Comparison of ENCODE assay signal across 7 cellular contexts in the genomic region with DNA sequence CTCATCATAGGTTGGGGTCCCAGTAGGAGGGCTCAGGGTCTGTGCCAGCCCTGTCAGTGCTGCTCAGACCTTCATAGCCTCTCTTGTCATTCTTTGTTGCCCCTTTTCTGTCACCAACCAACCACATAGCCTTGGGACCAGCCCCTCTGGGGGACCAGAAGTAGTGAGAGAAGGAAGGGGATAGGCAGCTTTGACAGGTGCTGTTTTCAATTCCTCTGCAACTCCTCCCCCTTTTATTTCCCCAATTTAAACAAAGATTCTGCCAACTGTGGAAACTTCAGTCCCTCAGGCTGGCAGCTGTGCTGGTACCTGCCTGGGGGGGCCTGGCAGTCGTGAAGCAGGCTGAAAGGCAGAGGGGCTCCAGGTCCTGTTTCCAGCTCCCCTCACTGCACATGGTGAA. TPM values are rescaled to one million over a fixed set of nuclear protein-coding genes. Genes with fewer than 3 reads are reported as not detected.
A peak's percentile ranks its signal among the peaks of the same experiment; 100 is the strongest.
DNase-seq lines count a peak whose midpoint lies in the region; ATAC-seq and TF ChIP-seq lines count a peak whose summit lies in the region.
"Not testable (repeated sequence)": the region's sequence is repeated elsewhere in the genome, so short reads cannot be mapped to it uniquely, and the experiment has no call there.

No MANE protein-coding gene starts in this region.

- H3F3A ChIP-seq in neural progenitor cell (ENCODE audit: low read depth) = peaks cover 12% of the 10 kb centered on the region

- POLR2A ChIA-PET in activated B cell treated with CpG ODN at 0.5 μM for 24 hours (lab: Charles Lee) = not testable (repeated sequence)

- H3K27ac Mint-ChIP-seq in activated B cell treated with CpG ODN at 0.5 μM for 24 hours, neural progenitor cell: not testable (repeated sequence)
- peak overlapping the region; percentile 93 for H3K27ac Mint-ChIP-seq in endodermal cell

- not testable (repeated sequence) for H3K4me3 ChIP-seq in OCI-LY3 (ENCODE audit: low read length); endodermal cell (ENCODE audit: low read length); left ventricle myocardium inferior; mucosa of descending colon; neural progenitor cell; osteoblast (ENCODE audit: insufficient read depth, low read length)

- not testable (repeated sequence) for H3K4me3 Mint-ChIP-seq in activated B cell treated with CpG ODN at 0.5 μM for 24 hours, endodermal cell, neural progenitor cell

- not testable (repeated sequence) for H3K4me1 Mint-ChIP-seq in activated B cell treated with CpG ODN at 0.5 μM for 24 hours, endodermal cell
- H3K4me1 Mint-ChIP-seq in neural progenitor cell = peaks cover 13% of the 10 kb centered on the region

- not testable (repeated sequence) for H4K20me1 ChIP-seq in OCI-LY3 (ENCODE audit: insufficient read depth, low read length); neural progenitor cell (ENCODE audit: low read depth); osteoblast (ENCODE audit: insufficient read depth, low read length)

- not testable (repeated sequence) for H3K9me3 ChIP-seq in OCI-LY3 (ENCODE audit: insufficient read depth, low read length); endodermal cell (ENCODE audit: control insufficient read depth, low read length); left ventricle myocardium inferior (replicated peaks); mucosa of descending colon; neural progenitor cell (ENCODE audit: low read depth); osteoblast (ENCODE audit: low read depth, low read length)

- not testable (repeated sequence) for H3K36me3 ChIP-seq in OCI-LY3 (replicated peaks; ENCODE audit: low read depth, low read length); endodermal cell (ENCODE audit: control insufficient read depth, insufficient read depth, low read length); left ventricle myocardium inferior; mucosa of descending colon (ENCODE audit: low read depth); neural progenitor cell; osteoblast (ENCODE audit: insufficient read depth, low read length)

- not testable (repeated sequence) for DNase-seq in activated B cell treated with CpG ODN at 0.5 μM for 24 hours; endodermal cell; left ventricle myocardium inferior; mucosa of descending colon; neural progenitor cell (ENCODE audit: low spot score)
- DNase-seq in osteoblast (ENCODE audit: insufficient read length, low spot score, missing footprints) = peak; percentile 41

- H3K27me3 Mint-ChIP-seq in activated B cell treated with CpG ODN at 0.5 μM for 24 hours; endodermal cell (ENCODE audit: insufficient read depth); neural progenitor cell (ENCODE audit: insufficient read depth, low read depth): not testable (repeated sequence)

- peak; percentile 42 for ATAC-seq in activated B cell treated with CpG ODN at 0.5 μM for 24 hours (ENCODE audit: low read depth)
- peak; percentile 62 for ATAC-seq in mucosa of descending colon

- H3K27me3 ChIP-seq in OCI-LY3 (ENCODE audit: low read depth, low read length); endodermal cell (ENCODE audit: control insufficient read depth, insufficient read depth, low read length, poor library complexity, severe bottlenecking); left ventricle myocardium inferior (ENCODE audit: low read depth); neural progenitor cell; osteoblast (ENCODE audit: insufficient read depth, low read length): not testable (repeated sequence)

- H3K4me2 ChIP-seq in OCI-LY3 (ENCODE audit: low read length) = peak overlapping the region; percentile 52
- H3K4me2 ChIP-seq in neural progenitor cell = peak overlapping the region; percentile 58
- not testable (repeated sequence) for H3K4me2 ChIP-seq in osteoblast (ENCODE audit: insufficient read depth, low read length)

- CTCF ChIA-PET in activated B cell treated with CpG ODN at 0.5 μM for 24 hours (lab: Charles Lee) = not testable (repeated sequence)

- peaks cover 16% of the 10 kb centered on the region for H3K4me1 ChIP-seq in OCI-LY3 (ENCODE audit: low read length)
- not testable (repeated sequence) for H3K4me1 ChIP-seq in endodermal cell (ENCODE audit: control insufficient read depth, insufficient read depth, low read length); left ventricle myocardium inferior; mucosa of descending colon (ENCODE audit: low read depth); neural progenitor cell; osteoblast (ENCODE audit: insufficient read depth, low read length)

- TF ChIP-seq CTCF in OCI-LY3 (IDR thresholded peaks at IDR 0.05; ENCODE audit: low read depth, low read length); activated B cell treated with CpG ODN at 0.5 μM for 24 hours (IDR thresholded peaks at IDR 0.05); endodermal cell (conservative IDR thresholded peaks at IDR 0.05); left ventricle myocardium inferior (IDR thresholded peaks at IDR 0.05; ENCODE audit: borderline replicate concordance); mucosa of descending colon (IDR thresholded peaks at IDR 0.05); neural progenitor cell (IDR thresholded peaks at IDR 0.05); osteoblast (IDR thresholded peaks at IDR 0.05; ENCODE audit: extremely low read depth, low read depth, low read length): not testable (repeated sequence)

- not testable (repeated sequence) for H3K36me3 Mint-ChIP-seq in activated B cell treated with CpG ODN at 0.5 μM for 24 hours (ENCODE audit: low read depth); endodermal cell (ENCODE audit: low read depth); neural progenitor cell

- not testable (repeated sequence) for H3K9me3 Mint-ChIP-seq in activated B cell treated with CpG ODN at 0.5 μM for 24 hours
- H3K9me3 Mint-ChIP-seq in endodermal cell (peaks cover 60% of the 10 kb centered on the region), neural progenitor cell (peaks cover 18% of the 10 kb centered on the region)

- 85% methylated on average over 1 of the region's 1 CpG; no CpG with 5 or more reads in 1 of the 2 experiments for WGBS in endodermal cell (ENCODE audit: insufficient coverage in 1 of 2, insufficient read length in 1 of 2), 2 experiments

- 0 out of 2 replicates have a peak overlapping the region, but pooled peaks have one; percentile 21 for H2AFZ ChIP-seq in OCI-LY3 (ENCODE audit: low read depth, low read length)
- not testable (repeated sequence) for H2AFZ ChIP-seq in neural progenitor cell (replicated peaks); osteoblast (ENCODE audit: low read length)

- intact Hi-C loops in activated B cell treated with CpG ODN at 0.5 μM for 24 hours (cut with micrococcal nuclease); left ventricle myocardium inferior (cut with micrococcal nuclease); mucosa of descending colon (cut with DNase I, micrococcal nuclease): not testable (repeated sequence)

- H3K9ac ChIP-seq in OCI-LY3 (ENCODE audit: low read length); endodermal cell (ENCODE audit: extremely low read depth, low read length, poor library complexity, severe bottlenecking); neural progenitor cell: not testable (repeated sequence)

- H3K27ac ChIP-seq in OCI-LY3 (ENCODE audit: low read length) (peak overlapping the region; percentile 65), left ventricle myocardium inferior (replicated peaks) (peak overlapping the region; percentile 57)
- not testable (repeated sequence) for H3K27ac ChIP-seq in endodermal cell (ENCODE audit: low read depth, low read length); neural progenitor cell; osteoblast (ENCODE audit: low read depth, low read length)

- not testable (repeated sequence) for H3K79me2 ChIP-seq in OCI-LY3 (ENCODE audit: low read length); neural progenitor cell (ENCODE audit: low read depth); osteoblast (ENCODE audit: insufficient read depth, low read length)

RNA-seq across cellular contexts. Expression of gene ZNF81, which starts 30.9 kb away (rescaled TPM):
- total RNA-seq in activated B cell treated with CpG ODN at 0.5 μM for 24 hours (11.0 and 15.3 TPM in 2 replicates), endodermal cell (10 to 100 TPM in 1 of 2 donors, 1 to 10 TPM in 1; 9.8 to 12.6 TPM), left ventricle myocardium inferior (5.8 TPM), mucosa of descending colon (10 to 100 TPM; 11.1 to 18.3 (median 12.9) TPM), neural progenitor cell (ENCODE audit: low replicate concordance) (5.1 and 5.4 TPM in 2 replicates), osteoblast (5.8 and 7.7 TPM in 2 replicates)
- polyA plus RNA-seq in endodermal cell (2013, experiment 1 of 2) = 4.8 TPM
- polyA plus RNA-seq in endodermal cell (2013, experiment 2 of 2) = 4.5 TPM
